1 cellular context compared by ENCODE assay signal in genomic region chr6:28940859-28941680, GRCh38.
TF ChIP-seq lines count a peak whose summit lies in the region.

No MANE protein-coding gene starts in this region.

TF ChIP-seq in HEK293, 187 proteins besides CTCF, POLR2A, EP300 and RAD21 (continued from another document and continues in another):
- TF ChIP-seq HIC1 (tag by site-specific recombination; IDR thresholded peaks at IDR 0.05), result no peak
- no peak for TF ChIP-seq ZNF155 (tag by site-specific recombination; IDR thresholded peaks at IDR 0.05)
- TF ChIP-seq KLF9 (tag by site-specific recombination; IDR thresholded peaks at IDR 0.05; ENCODE audit: low read depth), result peak; percentile 16; the same call in 1 of the 2 replicates
- TF ChIP-seq ZNF184 (tag by site-specific recombination; IDR thresholded peaks at IDR 0.05), result peak; percentile 84
- TF ChIP-seq HOXD13 (CRISPR knock-in tag; IDR thresholded peaks at IDR 0.05; ENCODE audit: borderline replicate concordance), result no peak
- no peak for TF ChIP-seq MEIS1 (CRISPR knock-in tag; IDR thresholded peaks at IDR 0.05; ENCODE audit: borderline replicate concordance)
- no peak for TF ChIP-seq ZNF785 (tag by site-specific recombination; IDR thresholded peaks at IDR 0.05)
- peak; percentile 46; the same call in 1 of the 2 replicates for TF ChIP-seq ZBTB8A (tag by site-specific recombination; IDR thresholded peaks at IDR 0.05)
- no peak for TF ChIP-seq ZNF404 (tag by site-specific recombination; IDR thresholded peaks at IDR 0.05)
- TF ChIP-seq GLIS1 (tag by site-specific recombination; IDR thresholded peaks at IDR 0.05), result no peak
- TF ChIP-seq ZNF341 (tag by site-specific recombination; IDR thresholded peaks at IDR 0.05; ENCODE audit: low read depth), result 0 out of 2 replicates have a peak, but pooled peaks have one; percentile 42
- TF ChIP-seq ZNF335 (tag by site-specific recombination; conservative IDR thresholded peaks at IDR 0.05), result peak; percentile 82
- TF ChIP-seq ZNF571 (tag by site-specific recombination; IDR thresholded peaks at IDR 0.05), result no peak
- peak; percentile 32 for TF ChIP-seq ZNF324 (tag by site-specific recombination; IDR thresholded peaks at IDR 0.05)
- TF ChIP-seq ZNF121 (tag by site-specific recombination; IDR thresholded peaks at IDR 0.05), result no peak
- peak; percentile 63 for TF ChIP-seq KLF8 (tag by site-specific recombination; IDR thresholded peaks at IDR 0.05)
- no peak for TF ChIP-seq ZNF138 (tag by site-specific recombination; IDR thresholded peaks at IDR 0.05; ENCODE audit: borderline replicate concordance)
- TF ChIP-seq ZNF10 (tag by site-specific recombination; IDR thresholded peaks at IDR 0.05), result no peak
- no peak for TF ChIP-seq ZIC2 (tag by site-specific recombination; IDR thresholded peaks at IDR 0.05)
- no peak for TF ChIP-seq ZNF701 (tag by site-specific recombination; IDR thresholded peaks at IDR 0.05)
- no peak for TF ChIP-seq ZNF239 (tag by site-specific recombination; IDR thresholded peaks at IDR 0.05)
- TF ChIP-seq ZNF510 (tag by site-specific recombination; IDR thresholded peaks at IDR 0.05; ENCODE audit: insufficient replicate concordance), result no peak
- peak; percentile 18; the same call in 1 of the 2 replicates for TF ChIP-seq ZNF513 (tag by site-specific recombination; IDR thresholded peaks at IDR 0.05)
- TF ChIP-seq SP3 (tag by site-specific recombination; IDR thresholded peaks at IDR 0.05), result no peak
- TF ChIP-seq ZSCAN30 (tag by site-specific recombination; IDR thresholded peaks at IDR 0.05), result peak; percentile 87
- TF ChIP-seq PRDM1 (tag by site-specific recombination; IDR thresholded peaks at IDR 0.05), result peak; percentile 96
- peak; percentile 43 for TF ChIP-seq ZNF391 (tag by site-specific recombination; IDR thresholded peaks at IDR 0.05; ENCODE audit: borderline replicate concordance, low read depth)
- TF ChIP-seq ZNF830 (tag by site-specific recombination; IDR thresholded peaks at IDR 0.05; ENCODE audit: low read depth), result 0 out of 2 replicates have a peak, but pooled peaks have one; percentile 4
- no peak for TF ChIP-seq ZNF140 (tag by site-specific recombination; IDR thresholded peaks at IDR 0.05)
- TF ChIP-seq ZNF580 (tag by site-specific recombination; IDR thresholded peaks at IDR 0.05), result peak; percentile 66
- TF ChIP-seq ZBTB44 (tag by site-specific recombination; IDR thresholded peaks at IDR 0.05), result peak; percentile 61
- no peak for TF ChIP-seq EGR2 (tag by site-specific recombination; IDR thresholded peaks at IDR 0.05; ENCODE audit: low read depth)
- 0 out of 2 replicates have a peak, but pooled peaks have one; percentile 47 for TF ChIP-seq ZNF37A (tag by site-specific recombination; IDR thresholded peaks at IDR 0.05)
- peak; percentile 83 for TF ChIP-seq ZBTB6 (tag by site-specific recombination; IDR thresholded peaks at IDR 0.05)
- peak; percentile 33; the same call in 1 of the 2 replicates for TF ChIP-seq KLF1 (tag by site-specific recombination; IDR thresholded peaks at IDR 0.05)
- no peak; the same call in 1 of the 2 replicates for TF ChIP-seq ZFP37 (tag by site-specific recombination; IDR thresholded peaks at IDR 0.05)
- TF ChIP-seq SALL2 (tag by site-specific recombination; IDR thresholded peaks at IDR 0.05; ENCODE audit: borderline replicate concordance), result no peak
- TF ChIP-seq ZNF433 (tag by site-specific recombination; IDR thresholded peaks at IDR 0.05; ENCODE audit: low read depth), result no peak
- TF ChIP-seq KLF16 (tag by site-specific recombination; IDR thresholded peaks at IDR 0.05), result no peak
- no peak for TF ChIP-seq ZNF174 (tag by site-specific recombination; IDR thresholded peaks at IDR 0.05)
- TF ChIP-seq GLI4 (tag by site-specific recombination; IDR thresholded peaks at IDR 0.05), result no peak; the same call in 1 of the 2 replicates
- TF ChIP-seq ZNF266 (tag by site-specific recombination; IDR thresholded peaks at IDR 0.05; ENCODE audit: low read depth), result no peak
- TF ChIP-seq ZNF19 (tag by site-specific recombination; IDR thresholded peaks at IDR 0.05; ENCODE audit: low read depth), result no peak
- TF ChIP-seq ZNF280D (tag by site-specific recombination; IDR thresholded peaks at IDR 0.05), result peak; percentile 48; the same call in 1 of the 2 replicates
- TF ChIP-seq ZNF639 (tag by site-specific recombination; IDR thresholded peaks at IDR 0.05), result peak; percentile 73
- no peak for TF ChIP-seq ZNF280C (tag by site-specific recombination; IDR thresholded peaks at IDR 0.05)
- TF ChIP-seq ZNF692 (tag by site-specific recombination; IDR thresholded peaks at IDR 0.05), result peak; percentile 73
- TF ChIP-seq ZSCAN23 (tag by site-specific recombination; IDR thresholded peaks at IDR 0.05), result peak; percentile 23; the same call in 1 of the 2 replicates
- peak; percentile 8; the same call in 1 of the 2 replicates for TF ChIP-seq PRDM4 (tag by site-specific recombination; IDR thresholded peaks at IDR 0.05)
